In genomic region chr15:50633653-50634052, GRCh38 we compare ENCODE assay signal across 31 cellular contexts. TPM values are rescaled to one million over a fixed set of nuclear protein-coding genes. Genes with fewer than 3 reads are reported as not detected.
DNase-seq lines count a peak whose midpoint lies in the region; ATAC-seq and TF ChIP-seq lines count a peak whose summit lies in the region.
"Had no signal": no experiment of that assay in that cellular context is flagged by ENCODE, and none has a peak within 500 bp of the region (broad histone marks: within the 10 kb centered on the region; RNA-seq: fewer than 3 reads in every experiment).

No MANE protein-coding gene starts in this region.

- H3K9me2 ChIP-seq in SK-N-SH = no peaks in the 10 kb centered on the region

- H3K9ac ChIP-seq in SK-N-SH (no peak overlapping the region), adipocyte (ENCODE audit: low read length) (no peak overlapping the region)

- H3K27me3 ChIP-seq in SK-N-SH (ENCODE audit: insufficient read depth) (no peaks in the 10 kb centered on the region), AG04450 (ENCODE audit: control insufficient read depth, insufficient read depth, low read length) (no peaks in the 10 kb centered on the region), adipocyte (replicated peaks; ENCODE audit: control insufficient read depth, insufficient read depth, low read length) (no peaks in the 10 kb centered on the region)
- H3K27me3 ChIP-seq: body of pancreas, hepatocyte, SJCRH30, tibial nerve had no signal

- H3K79me2 ChIP-seq in SK-N-SH (ENCODE audit: insufficient read depth) = no peaks in the 10 kb centered on the region
- H3K79me2 ChIP-seq: hepatocyte had no signal

- no peak for TF ChIP-seq CTCF in SK-N-SH (IDR thresholded peaks at IDR 0.05)
- TF ChIP-seq CTCF in AG04450 (IDR thresholded peaks at IDR 0.05; ENCODE audit: low read depth, low read length) = no peak
- no peak for TF ChIP-seq CTCF in fibroblast of villous mesenchyme (IDR thresholded peaks at IDR 0.05; ENCODE audit: insufficient read depth, low read depth, low read length)

- H4K20me1 ChIP-seq in SK-N-SH (ENCODE audit: insufficient read depth) = no peaks in the 10 kb centered on the region

- H3K27ac ChIP-seq in SK-N-SH (ENCODE audit: low read depth in 2 of 2, low read length in 1 of 2) (peak overlapping the region in 1 of 2 experiments; percentile 66; a peak in 2 of 4 replicates), AG04450 (ENCODE audit: low read depth, low read length) (peak overlapping the region; percentile 13)
- H3K27ac ChIP-seq: 22Rv1, body of pancreas, hepatocyte, prostate gland, SJCRH30, tibial nerve had no signal

- H3K4me1 ChIP-seq in SK-N-SH (ENCODE audit: control insufficient read depth in 1 of 2, insufficient read depth in 2 of 2, low read depth in 1 of 2, low read length in 1 of 2) (no peaks in the 10 kb centered on the region), adipocyte (ENCODE audit: control insufficient read depth, insufficient read depth, low read length) (no peaks in the 10 kb centered on the region)
- H3K4me1 ChIP-seq: body of pancreas, prostate gland, SJCRH30, tibial nerve had no signal

- no peaks in the 10 kb centered on the region for H3K9me3 ChIP-seq in SK-N-SH
- H3K9me3 ChIP-seq in AG04450 (ENCODE audit: control insufficient read depth, insufficient read depth, low read length) = no peaks in the 10 kb centered on the region
- H3K9me3 ChIP-seq in adipocyte (ENCODE audit: control insufficient read depth, low read length) = no peaks in the 10 kb centered on the region
- H3K9me3 ChIP-seq: body of pancreas, prostate gland, SJCRH30, tibial nerve had no signal

- CTCF ChIA-PET in SK-N-SH (lab: Yijun Ruan, JAX) = interaction anchor here (1.2 kb wide), 1 partner anchor 12 kb away, joined by 3 read pairs; no protein-coding TSS in a partner anchor
- CTCF ChIA-PET in AG04450 (lab: Charles Lee) = interaction anchor here (0.5 to 1.9 kb wide), 2 partner anchors 11 to 17 kb away, joined by 4 to 7 read pairs; no protein-coding TSS in a partner anchor

- POLR2A ChIA-PET in SK-N-SH (lab: Yijun Ruan, JAX) = no interaction called here
- POLR2A ChIA-PET in AG04450 (lab: Yijun Ruan, JAX) = no interaction called here

- no peak for TF ChIP-seq RAD21 in SK-N-SH (IDR thresholded peaks at IDR 0.05; ENCODE audit: low read length)

- WGBS in SK-N-SH (ENCODE audit: low lambda C conversion rate) = 59% methylated on average over 3 of the region's 3 CpGs

- peaks cover 29% of the 10 kb centered on the region for H3F3A ChIP-seq in SK-N-SH (replicated peaks; ENCODE audit: insufficient read depth)

- no peak overlapping the region for H2AFZ ChIP-seq in SK-N-SH (ENCODE audit: low read depth)
- H2AFZ ChIP-seq: hepatocyte had no signal

- peaks cover 44 to 70% of the 10 kb centered on the region in 2 experiments for H3K36me3 ChIP-seq in SK-N-SH (replicated peaks in 1 of 2; ENCODE audit: control insufficient read depth in 1 of 2, insufficient read depth in 2 of 2, low read length in 1 of 2)
- H3K36me3 ChIP-seq in adipocyte (ENCODE audit: control insufficient read depth, insufficient read depth, low read length, severe bottlenecking) = peaks cover 93% of the 10 kb centered on the region
- H3K36me3 ChIP-seq: prostate gland had no signal

- DNase-seq in SK-N-SH = no peak
- no peak for DNase-seq in AG04450 (ENCODE audit: low read depth, low spot score)
- peak; percentile 65 for DNase-seq in adipocyte (ENCODE audit: low read depth)
- DNase-seq in fibroblast of villous mesenchyme (ENCODE audit: low read depth) = peak; percentile 24
- DNase-seq in anterior cingulate cortex (lab: John Stamatoyannopoulos, UW) = no peak
- no peak for DNase-seq in KG1 (lab: John Stamatoyannopoulos, UW)
- DNase-seq: activated effector memory CD4-positive, alpha-beta T cell treated with Interleukin-2 at 50 U/mL for 16 hours; activated naive CD8-positive, alpha-beta T cell treated with anti-CD3 and anti-CD28 coated beads, Interleukin-2, amount 10 ng/mL, durations not matched to agents 7 days and 5 days; AML-193; body of pancreas; CD8-positive, alpha-beta T cell; effector CD4-positive, alpha-beta T cell; foreskin melanocyte; GOT3; HFFc6; Karpas-422; left colon; mesendoderm; MV-4-11; NCI-H146; NCI-H2107; NCI-H446; NCI-H774; SJCRH30; T-helper 1 cell had no signal

- no peak for TF ChIP-seq EP300 in SK-N-SH (IDR thresholded peaks at IDR 0.05; ENCODE audit: borderline replicate concordance in 1 of 2, low read depth in 1 of 2, low read length in 1 of 2)

- H3K4me3 ChIP-seq in SK-N-SH (ENCODE audit: low read depth in 2 of 2, low read length in 1 of 2) = no peak overlapping the region
- no peak overlapping the region for H3K4me3 ChIP-seq in AG04450 (ENCODE audit: low read depth, low read length)
- no peak overlapping the region for H3K4me3 ChIP-seq in adipocyte (ENCODE audit: low read length)
- no peak overlapping the region for H3K4me3 ChIP-seq in fibroblast of villous mesenchyme (ENCODE audit: low read depth, low read length)
- H3K4me3 ChIP-seq: body of pancreas, hepatocyte, prostate gland, SJCRH30, tibial nerve had no signal

- no peak for ATAC-seq in SK-N-SH treated with all-trans-retinoic acid at 6 μM for 48 hours
- no peak for ATAC-seq in HG03139 (IDR thresholded peaks at IDR 0.05; ENCODE audit: unreplicated experiment)
- ATAC-seq: body of pancreas; CD8-positive, alpha-beta T cell; left colon had no signal

- H3K4me2 ChIP-seq in SK-N-SH = peak overlapping the region; percentile 39
- H3K4me2 ChIP-seq: hepatocyte had no signal

TF ChIP-seq in SK-N-SH, 30 proteins besides CTCF, POLR2A, EP300 and RAD21 (continues in another document):
- no peak for TF ChIP-seq RCOR1 (IDR thresholded peaks at IDR 0.05; ENCODE audit: low read length)
- TF ChIP-seq IRF3 (IDR thresholded peaks at IDR 0.05; ENCODE audit: low read depth, low read length) = no peak
- no peak for TF ChIP-seq NRF1 (IDR thresholded peaks at IDR 0.05; ENCODE audit: low read depth, low read length)
- TF ChIP-seq EZH2phosphoT487 (IDR thresholded peaks at IDR 0.05; ENCODE audit: borderline replicate concordance, low read depth) = no peak
- no peak for TF ChIP-seq ZBTB33 (IDR thresholded peaks at IDR 0.05; ENCODE audit: borderline replicate concordance, low read depth)

TF ChIP-seq in SK-N-SH treated with all-trans-retinoic acid at 6 μM for 48 hours, 23 proteins besides CTCF, POLR2A, EP300 and RAD21 (continues in another document):
- no peak for TF ChIP-seq BACH2 (CRISPR knock-in tag; IDR thresholded peaks at IDR 0.05; ENCODE audit: borderline replicate concordance)
- no peak for TF ChIP-seq SNAI2 (CRISPR knock-in tag; IDR thresholded peaks at IDR 0.05)
- TF ChIP-seq ZC3H10 (CRISPR knock-in tag; IDR thresholded peaks at IDR 0.05) = no peak
- no peak for TF ChIP-seq GLIS3 (CRISPR knock-in tag; IDR thresholded peaks at IDR 0.05)
- TF ChIP-seq CREB5 (CRISPR knock-in tag; IDR thresholded peaks at IDR 0.05; ENCODE audit: low read depth) = no peak
- TF ChIP-seq ZNF565 (CRISPR knock-in tag; conservative IDR thresholded peaks at IDR 0.05; ENCODE audit: low read depth) = no peak
- no peak for TF ChIP-seq ZNF8 (CRISPR knock-in tag; IDR thresholded peaks at IDR 0.05)
- TF ChIP-seq ARNTL (CRISPR knock-in tag; IDR thresholded peaks at IDR 0.05; ENCODE audit: borderline replicate concordance, low read depth) = no peak
- no peak for TF ChIP-seq TSHZ2 (CRISPR knock-in tag; IDR thresholded peaks at IDR 0.05)
- no peak for TF ChIP-seq ZNF70 (CRISPR knock-in tag; IDR thresholded peaks at IDR 0.05)

RNA-seq across cellular contexts. Expression of gene TRPM7, which starts 52.9 kb away (rescaled TPM):
- 5.1 and 7.9 TPM in 2 replicates for polyA plus RNA-seq in SK-N-SH (2012; rRNA removed)
- 8.0 and 9.2 TPM in 2 replicates for polyA plus RNA-seq in SK-N-SH (2012; cell fraction: cytosol; rRNA removed)
- polyA plus RNA-seq in SK-N-SH (2012; cell fraction: nucleus; rRNA removed) = 5.4 and 12.5 TPM in 2 replicates
- polyA plus RNA-seq in AG04450 (2011; rRNA removed) = 21.1 and 31.2 TPM in 2 replicates
- 21.0 and 40.2 TPM in 2 replicates for polyA minus RNA-seq in AG04450 (2011; rRNA and poly(A)+ RNA removed)
- total RNA-seq in fibroblast of villous mesenchyme = 58.3 and 69.5 TPM in 2 replicates

Comparison
In these comparisons a context has a peak if more than half of its experiments do, and no peak if none do; other contexts are left out.
1. DNase-seq: peak in adipocyte (single experiment) and fibroblast of villous mesenchyme (single experiment); none in SK-N-SH (single experiment), AG04450 (single experiment), anterior cingulate cortex (0 of 58) and KG1 (single experiment).